Comparison of ENCODE assay signal across 1 cellular context in the genomic region with DNA sequence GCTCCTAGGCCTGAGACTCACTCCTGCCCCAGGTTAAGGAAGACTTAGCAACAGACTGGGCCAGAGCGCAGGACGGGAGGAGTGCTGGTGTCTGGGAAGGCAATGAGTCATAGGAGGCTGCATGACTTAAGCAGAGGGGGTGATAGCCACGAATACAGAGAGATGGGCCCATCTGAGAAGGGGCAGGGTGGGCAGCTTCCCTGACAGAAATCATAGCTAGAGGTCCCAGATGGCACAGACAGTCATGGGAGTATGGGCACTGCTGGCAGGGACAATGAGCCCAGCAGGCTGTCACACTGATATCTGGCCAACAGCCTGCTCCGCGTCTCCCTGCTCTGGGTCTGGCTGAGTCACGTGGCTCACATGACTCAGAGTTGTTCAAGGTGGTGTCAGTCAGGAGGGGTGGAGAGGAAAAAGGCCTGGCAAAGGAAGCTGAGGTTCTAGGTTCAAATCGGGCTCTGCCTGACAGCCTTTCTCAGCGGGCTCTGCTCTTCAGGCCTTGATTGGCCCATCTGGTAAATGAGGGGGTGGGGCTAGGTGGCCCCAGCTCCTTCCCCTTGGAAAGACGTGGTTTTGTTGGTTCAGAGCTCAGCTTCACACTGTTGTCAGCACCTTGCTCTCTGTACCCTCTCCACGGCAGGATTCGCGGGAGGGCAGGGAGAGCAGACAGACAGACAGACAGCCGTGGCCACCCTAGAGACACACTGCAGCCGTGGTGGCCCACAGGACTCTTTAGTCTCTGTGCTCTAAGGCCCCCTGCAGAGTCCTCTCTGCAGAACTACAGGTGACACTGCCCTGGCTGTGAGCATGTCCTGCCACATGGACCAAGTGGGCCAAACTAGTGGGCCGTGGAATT.
TF ChIP-seq lines count a peak whose summit lies in the region.

No MANE protein-coding gene starts in this region.

TF ChIP-seq in SK-N-SH treated with all-trans-retinoic acid at 6 μM for 48 hours, 23 proteins besides CTCF, POLR2A, EP300 and RAD21 (continued from another document):
- TF ChIP-seq TOX (CRISPR knock-in tag; IDR thresholded peaks at IDR 0.05; ENCODE audit: borderline replicate concordance) (no peak), RARB (CRISPR knock-in tag; IDR thresholded peaks at IDR 0.05) (no peak), OSR1 (CRISPR knock-in tag; IDR thresholded peaks at IDR 0.05) (no peak), CSDC2 (CRISPR knock-in tag; IDR thresholded peaks at IDR 0.05) (peak; percentile 64; the same call in 1 of the 2 replicates), PPARA (CRISPR knock-in tag; IDR thresholded peaks at IDR 0.05; ENCODE audit: borderline replicate concordance) (no peak)
- TF ChIP-seq, protein P1, sequence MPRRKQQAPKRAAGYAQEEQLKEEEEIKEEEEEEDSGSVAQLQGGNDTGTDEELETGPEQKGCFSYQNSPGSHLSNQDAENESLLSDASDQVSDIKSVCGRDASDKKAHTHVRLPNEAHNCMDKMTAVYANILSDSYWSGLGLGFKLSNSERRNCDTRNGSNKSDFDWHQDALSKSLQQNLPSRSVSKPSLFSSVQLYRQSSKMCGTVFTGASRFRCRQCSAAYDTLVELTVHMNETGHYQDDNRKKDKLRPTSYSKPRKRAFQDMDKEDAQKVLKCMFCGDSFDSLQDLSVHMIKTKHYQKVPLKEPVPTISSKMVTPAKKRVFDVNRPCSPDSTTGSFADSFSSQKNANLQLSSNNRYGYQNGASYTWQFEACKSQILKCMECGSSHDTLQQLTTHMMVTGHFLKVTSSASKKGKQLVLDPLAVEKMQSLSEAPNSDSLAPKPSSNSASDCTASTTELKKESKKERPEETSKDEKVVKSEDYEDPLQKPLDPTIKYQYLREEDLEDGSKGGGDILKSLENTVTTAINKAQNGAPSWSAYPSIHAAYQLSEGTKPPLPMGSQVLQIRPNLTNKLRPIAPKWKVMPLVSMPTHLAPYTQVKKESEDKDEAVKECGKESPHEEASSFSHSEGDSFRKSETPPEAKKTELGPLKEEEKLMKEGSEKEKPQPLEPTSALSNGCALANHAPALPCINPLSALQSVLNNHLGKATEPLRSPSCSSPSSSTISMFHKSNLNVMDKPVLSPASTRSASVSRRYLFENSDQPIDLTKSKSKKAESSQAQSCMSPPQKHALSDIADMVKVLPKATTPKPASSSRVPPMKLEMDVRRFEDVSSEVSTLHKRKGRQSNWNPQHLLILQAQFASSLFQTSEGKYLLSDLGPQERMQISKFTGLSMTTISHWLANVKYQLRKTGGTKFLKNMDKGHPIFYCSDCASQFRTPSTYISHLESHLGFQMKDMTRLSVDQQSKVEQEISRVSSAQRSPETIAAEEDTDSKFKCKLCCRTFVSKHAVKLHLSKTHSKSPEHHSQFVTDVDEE (CRISPR knock-in tag; IDR thresholded peaks at IDR 0.05): no peak
